1 cellular context compared by ENCODE assay signal in genomic region chr9:69157751-69158466, GRCh38.
TF ChIP-seq lines count a peak whose summit lies in the region.

No MANE protein-coding gene starts in this region.

TF ChIP-seq in liver, 16 proteins besides CTCF, POLR2A, EP300 and RAD21 (continued from another document):
- TF ChIP-seq FOXA2 (IDR thresholded peaks at IDR 0.05): no peak
- TF ChIP-seq SP1 (IDR thresholded peaks at IDR 0.05): no peak
- TF ChIP-seq, protein P1, sequence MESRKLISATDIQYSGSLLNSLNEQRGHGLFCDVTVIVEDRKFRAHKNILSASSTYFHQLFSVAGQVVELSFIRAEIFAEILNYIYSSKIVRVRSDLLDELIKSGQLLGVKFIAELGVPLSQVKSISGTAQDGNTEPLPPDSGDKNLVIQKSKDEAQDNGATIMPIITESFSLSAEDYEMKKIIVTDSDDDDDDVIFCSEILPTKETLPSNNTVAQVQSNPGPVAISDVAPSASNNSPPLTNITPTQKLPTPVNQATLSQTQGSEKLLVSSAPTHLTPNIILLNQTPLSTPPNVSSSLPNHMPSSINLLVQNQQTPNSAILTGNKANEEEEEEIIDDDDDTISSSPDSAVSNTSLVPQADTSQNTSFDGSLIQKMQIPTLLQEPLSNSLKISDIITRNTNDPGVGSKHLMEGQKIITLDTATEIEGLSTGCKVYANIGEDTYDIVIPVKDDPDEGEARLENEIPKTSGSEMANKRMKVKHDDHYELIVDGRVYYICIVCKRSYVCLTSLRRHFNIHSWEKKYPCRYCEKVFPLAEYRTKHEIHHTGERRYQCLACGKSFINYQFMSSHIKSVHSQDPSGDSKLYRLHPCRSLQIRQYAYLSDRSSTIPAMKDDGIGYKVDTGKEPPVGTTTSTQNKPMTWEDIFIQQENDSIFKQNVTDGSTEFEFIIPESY (IDR thresholded peaks at IDR 0.05): no peak
- TF ChIP-seq JUND (IDR thresholded peaks at IDR 0.05): no peak
- no peak for TF ChIP-seq MAX (IDR thresholded peaks at IDR 0.05)
TF ChIP-seq in liver: peak in this region for 0.
